26 cellular contexts compared by ENCODE assay signal in genomic region chr3:106355873-106356272, GRCh38.
A peak's percentile ranks its signal among the peaks of the same experiment; 100 is the strongest.
DNase-seq lines count a peak whose midpoint lies in the region; ATAC-seq and TF ChIP-seq lines count a peak whose summit lies in the region.
"Had no signal": no experiment of that assay in that cellular context is flagged by ENCODE, and none has a peak within 500 bp of the region (broad histone marks: within the 10 kb centered on the region; RNA-seq: fewer than 3 reads in every experiment).

No MANE protein-coding gene starts in this region.

- no peak for TF ChIP-seq CTCF in hepatocyte (IDR thresholded peaks at IDR 0.05; ENCODE audit: poor library complexity)

- H3K9me3 Mint-ChIP-seq in activated CD8-positive, alpha-beta memory T cell treated with anti-CD3 and anti-CD28 coated beads, Interleukin-2, amount 10 ng/mL, durations not matched to agents 7 days and 5 days (ENCODE audit: low read depth), result peaks cover 16% of the 10 kb centered on the region
- peaks cover 15% of the 10 kb centered on the region for H3K9me3 Mint-ChIP-seq in activated T-helper 17 cell treated with anti-CD3 and anti-CD28 coated beads, Interleukin-2, amount 50 U/mL, for 72 hours
- H3K9me3 Mint-ChIP-seq in activated T-helper 2 cell treated with anti-CD3 and anti-CD28 coated beads, Interferon-gamma antibody, Interleukin-2, Interleukin-4, amounts not matched to agents 10 μg/mL and 5 μg/mL and 100 μg/mL, durations not matched to agents 14 hours and 24 hours and 36 hours, result peaks cover 36% of the 10 kb centered on the region
- peaks cover 26% of the 10 kb centered on the region for H3K9me3 Mint-ChIP-seq in activated naive CD8-positive, alpha-beta T cell treated with anti-CD3 and anti-CD28 coated beads, Interleukin-2, amount 50 U/mL, for 24 hours

- no peaks in the 10 kb centered on the region for H3K9me2 ChIP-seq in hepatocyte (replicated peaks; ENCODE audit: insufficient read depth)

- H3K27me3 ChIP-seq in hepatocyte, result no peaks in the 10 kb centered on the region
- H3K27me3 ChIP-seq: BE2C, BLaER1 had no signal

- H3K4me1 ChIP-seq in hepatocyte (ENCODE audit: insufficient read depth), result no peaks in the 10 kb centered on the region
- H3K4me1 ChIP-seq: BE2C, BLaER1 had no signal

- H3K36me3 Mint-ChIP-seq in activated CD8-positive, alpha-beta memory T cell treated with anti-CD3 and anti-CD28 coated beads, Interleukin-2, amount 10 ng/mL, durations not matched to agents 7 days and 5 days, result peaks cover 44% of the 10 kb centered on the region
- H3K36me3 Mint-ChIP-seq in activated T-helper 17 cell treated with anti-CD3 and anti-CD28 coated beads, Interleukin-2, amount 50 U/mL, for 72 hours (ENCODE audit: low read depth), result no peaks in the 10 kb centered on the region
- H3K36me3 Mint-ChIP-seq in activated T-helper 2 cell treated with anti-CD3 and anti-CD28 coated beads, Interferon-gamma antibody, Interleukin-2, Interleukin-4, amounts not matched to agents 10 μg/mL and 5 μg/mL and 100 μg/mL, durations not matched to agents 14 hours and 24 hours and 36 hours (ENCODE audit: low read depth), result peaks cover 22% of the 10 kb centered on the region
- peaks cover 9% of the 10 kb centered on the region for H3K36me3 Mint-ChIP-seq in activated naive CD8-positive, alpha-beta T cell treated with anti-CD3 and anti-CD28 coated beads, Interleukin-2, amount 50 U/mL, for 24 hours (ENCODE audit: low read depth)
- H3K36me3 Mint-ChIP-seq: CD14-positive monocyte; CD4-positive, alpha-beta memory T cell; CD4-positive, CD25-positive, alpha-beta regulatory T cell had no signal

- H3K27me3 Mint-ChIP-seq in activated CD8-positive, alpha-beta memory T cell treated with anti-CD3 and anti-CD28 coated beads, Interleukin-2, amount 10 ng/mL, durations not matched to agents 7 days and 5 days, result no peaks in the 10 kb centered on the region
- no peaks in the 10 kb centered on the region for H3K27me3 Mint-ChIP-seq in activated T-helper 17 cell treated with anti-CD3 and anti-CD28 coated beads, Interleukin-2, amount 50 U/mL, for 72 hours
- no peaks in the 10 kb centered on the region for H3K27me3 Mint-ChIP-seq in activated T-helper 2 cell treated with anti-CD3 and anti-CD28 coated beads, Interferon-gamma antibody, Interleukin-2, Interleukin-4, amounts not matched to agents 10 μg/mL and 5 μg/mL and 100 μg/mL, durations not matched to agents 14 hours and 24 hours and 36 hours (ENCODE audit: low read depth)
- no peaks in the 10 kb centered on the region for H3K27me3 Mint-ChIP-seq in activated naive CD8-positive, alpha-beta T cell treated with anti-CD3 and anti-CD28 coated beads, Interleukin-2, amount 50 U/mL, for 24 hours
- H3K27me3 Mint-ChIP-seq: CD4-positive, alpha-beta memory T cell; CD4-positive, CD25-positive, alpha-beta regulatory T cell; CD8-positive, alpha-beta memory T cell had no signal

- no peak overlapping the region for H3K4me2 ChIP-seq in hepatocyte
- H3K4me2 ChIP-seq: BLaER1 had no signal

- no peaks in the 10 kb centered on the region for H3K9me3 ChIP-seq in hepatocyte (ENCODE audit: low read depth)
- H3K9me3 ChIP-seq: BE2C, BLaER1 had no signal

- no peak overlapping the region for H3K4me3 ChIP-seq in hepatocyte
- H3K4me3 ChIP-seq: BLaER1, GM12878 had no signal

- DNase-seq in activated CD8-positive, alpha-beta memory T cell treated with anti-CD3 and anti-CD28 coated beads, Interleukin-2, amount 10 ng/mL, durations not matched to agents 7 days and 5 days, result no peak
- DNase-seq in activated CD8-positive, alpha-beta memory T cell treated with anti-CD3 and anti-CD28 coated beads for 24 hours, result no peak
- no peak for DNase-seq in activated T-helper 2 cell treated with anti-CD3 and anti-CD28 coated beads, Interferon-gamma antibody, Interleukin-2, Interleukin-4, amounts not matched to agents 10 μg/mL and 5 μg/mL and 100 μg/mL, durations not matched to agents 14 hours and 24 hours and 36 hours (ENCODE audit: low spot score)
- no peak for DNase-seq in activated naive CD8-positive, alpha-beta T cell treated with anti-CD3 and anti-CD28 coated beads, Interleukin-2, amount 50 U/mL, for 24 hours
- no peak for DNase-seq in HT-29 (ENCODE audit: low spot score)
- DNase-seq in hepatocyte (ENCODE audit: low spot score), result no peak
- DNase-seq: 8988T; ACHN; BE2C; C1 segment of cervical spinal cord; CD4-positive, alpha-beta memory T cell; CD4-positive, CD25-positive, alpha-beta regulatory T cell; CD8-positive, alpha-beta memory T cell; COR-L47; DMS 273 treated with DMSO at 0.1 percent for 48 hours; DMS153; DMS53; DMS79; DND-41; EL; GDM1 had no signal

- H3K79me2 ChIP-seq in hepatocyte, result no peaks in the 10 kb centered on the region

- H3K27ac ChIP-seq in hepatocyte, result no peak overlapping the region
- H3K27ac ChIP-seq: BLaER1 had no signal

- CTCF ChIA-PET in activated CD8-positive, alpha-beta memory T cell treated with anti-CD3 and anti-CD28 coated beads, Interleukin-2, amount 10 ng/mL, durations not matched to agents 7 days and 5 days (lab: Charles Lee), result no interaction called here

- H3K27ac Mint-ChIP-seq in activated CD8-positive, alpha-beta memory T cell treated with anti-CD3 and anti-CD28 coated beads, Interleukin-2, amount 10 ng/mL, durations not matched to agents 7 days and 5 days, result peak overlapping the region; percentile 19
- H3K27ac Mint-ChIP-seq in activated T-helper 17 cell treated with anti-CD3 and anti-CD28 coated beads, Interleukin-2, amount 50 U/mL, for 72 hours, result peak overlapping the region; percentile 37
- H3K27ac Mint-ChIP-seq in activated T-helper 2 cell treated with anti-CD3 and anti-CD28 coated beads, Interferon-gamma antibody, Interleukin-2, Interleukin-4, amounts not matched to agents 10 μg/mL and 5 μg/mL and 100 μg/mL, durations not matched to agents 14 hours and 24 hours and 36 hours, result peak overlapping the region; percentile 29
- H3K27ac Mint-ChIP-seq in activated naive CD8-positive, alpha-beta T cell treated with anti-CD3 and anti-CD28 coated beads, Interleukin-2, amount 50 U/mL, for 24 hours, result peak overlapping the region; percentile 10
- H3K27ac Mint-ChIP-seq: CD14-positive monocyte; CD4-positive, alpha-beta memory T cell; CD4-positive, CD25-positive, alpha-beta regulatory T cell; CD8-positive, alpha-beta memory T cell had no signal

- H3K4me1 Mint-ChIP-seq in activated CD8-positive, alpha-beta memory T cell treated with anti-CD3 and anti-CD28 coated beads, Interleukin-2, amount 10 ng/mL, durations not matched to agents 7 days and 5 days, result peaks cover 20% of the 10 kb centered on the region
- peaks cover 10% of the 10 kb centered on the region for H3K4me1 Mint-ChIP-seq in activated T-helper 17 cell treated with anti-CD3 and anti-CD28 coated beads, Interleukin-2, amount 50 U/mL, for 72 hours
- peaks cover 19% of the 10 kb centered on the region for H3K4me1 Mint-ChIP-seq in activated T-helper 2 cell treated with anti-CD3 and anti-CD28 coated beads, Interferon-gamma antibody, Interleukin-2, Interleukin-4, amounts not matched to agents 10 μg/mL and 5 μg/mL and 100 μg/mL, durations not matched to agents 14 hours and 24 hours and 36 hours (ENCODE audit: low read depth)
- H3K4me1 Mint-ChIP-seq in activated naive CD8-positive, alpha-beta T cell treated with anti-CD3 and anti-CD28 coated beads, Interleukin-2, amount 50 U/mL, for 24 hours, result peaks cover 14% of the 10 kb centered on the region
- H3K4me1 Mint-ChIP-seq: CD14-positive monocyte; CD4-positive, CD25-positive, alpha-beta regulatory T cell had no signal

- no peaks in the 10 kb centered on the region for H3K36me3 ChIP-seq in hepatocyte (replicated peaks; ENCODE audit: insufficient read depth, low read depth)
- H3K36me3 ChIP-seq: BE2C, BLaER1 had no signal

- intact Hi-C loops in activated T-helper 2 cell treated with anti-CD3 and anti-CD28 coated beads, Interferon-gamma antibody, Interleukin-2, Interleukin-4, amounts not matched to agents 10 μg/mL and 5 μg/mL and 100 μg/mL, durations not matched to agents 14 hours and 24 hours and 36 hours (cut with micrococcal nuclease), result loop anchor here (1.0 kb wide), 1 partner anchor 67 kb away; no protein-coding TSS in a partner anchor

- 90% methylated on average over 3 of the region's 3 CpGs for WGBS in hepatocyte (ENCODE audit: low lambda C conversion rate, missing lambda C conversion rate)

- H4K20me1 ChIP-seq in hepatocyte (ENCODE audit: insufficient read depth, poor library complexity, severe bottlenecking), result no peaks in the 10 kb centered on the region
- H4K20me1 ChIP-seq: BLaER1 had no signal

- no peak overlapping the region for H2AFZ ChIP-seq in hepatocyte

- no peak for ATAC-seq in activated CD8-positive, alpha-beta memory T cell treated with anti-CD3 and anti-CD28 coated beads, Interleukin-2, amount 10 ng/mL, durations not matched to agents 7 days and 5 days
- ATAC-seq in activated T-helper 17 cell treated with anti-CD3 and anti-CD28 coated beads, Interleukin-2, amount 50 U/mL, for 72 hours (replicated peaks), result peak; percentile 61
- ATAC-seq in activated naive CD8-positive, alpha-beta T cell treated with anti-CD3 and anti-CD28 coated beads, Interleukin-2, amount 50 U/mL, for 24 hours, result no peak
- ATAC-seq in HG02870 (IDR thresholded peaks at IDR 0.05; ENCODE audit: unreplicated experiment), result no peak
- ATAC-seq: GM12878 had no signal

- no peak overlapping the region for H3K4me3 Mint-ChIP-seq in activated CD8-positive, alpha-beta memory T cell treated with anti-CD3 and anti-CD28 coated beads, Interleukin-2, amount 10 ng/mL, durations not matched to agents 7 days and 5 days
- H3K4me3 Mint-ChIP-seq in activated T-helper 17 cell treated with anti-CD3 and anti-CD28 coated beads, Interleukin-2, amount 50 U/mL, for 72 hours, result peak overlapping the region; percentile 4
- no peak overlapping the region for H3K4me3 Mint-ChIP-seq in activated T-helper 2 cell treated with anti-CD3 and anti-CD28 coated beads, Interferon-gamma antibody, Interleukin-2, Interleukin-4, amounts not matched to agents 10 μg/mL and 5 μg/mL and 100 μg/mL, durations not matched to agents 14 hours and 24 hours and 36 hours (ENCODE audit: low read depth)
- H3K4me3 Mint-ChIP-seq in activated naive CD8-positive, alpha-beta T cell treated with anti-CD3 and anti-CD28 coated beads, Interleukin-2, amount 50 U/mL, for 24 hours, result no peak overlapping the region
- H3K4me3 Mint-ChIP-seq: CD14-positive monocyte; CD4-positive, alpha-beta memory T cell; CD4-positive, CD25-positive, alpha-beta regulatory T cell; CD8-positive, alpha-beta memory T cell had no signal
